In the genomic region with DNA sequence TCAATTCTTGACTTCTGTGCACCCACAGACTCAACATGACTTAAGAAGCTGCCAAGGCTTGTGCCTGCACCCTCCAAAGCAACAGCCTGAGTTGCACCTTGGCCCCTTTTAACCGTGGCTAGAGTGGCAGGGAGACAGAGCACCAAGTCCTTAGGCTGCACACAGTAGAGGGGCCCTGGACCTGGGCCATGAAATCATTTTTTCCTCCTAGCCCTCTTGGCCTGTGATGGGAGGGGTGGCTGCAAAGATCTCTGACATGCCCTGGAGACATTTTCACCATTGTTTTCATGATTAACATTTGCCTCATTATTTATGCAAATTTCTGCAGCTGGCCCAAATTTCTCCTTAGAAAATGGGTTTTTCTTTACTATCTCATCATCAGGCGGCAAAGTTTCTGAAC, we compare ENCODE assay signal across 25 cellular contexts.
"Had no signal": no experiment of that assay in that cellular context is flagged by ENCODE, and none has a peak within 500 bp of the region (broad histone marks: within the 10 kb centered on the region; RNA-seq: fewer than 3 reads in every experiment).

No MANE protein-coding gene starts in this region.

- H3K4me2 ChIP-seq: neural progenitor cell had no signal

- H3K9me3 ChIP-seq: ovary, psoas muscle, right lobe of liver, sigmoid colon, testis, tibial artery, upper lobe of right lung, uterus had no signal

- ATAC-seq: natural killer cell; psoas muscle; right cardiac atrium; right lobe of liver; stimulated activated memory B cell treated with anti-CD40 and anti-IgM and Interleukin-4, amounts not matched to agents 10 μg/mL and 1 μg/mL and 100 μg/mL, for 72 hours; stimulated activated naive CD8-positive, alpha-beta T cell treated with anti-CD3 and anti-CD28 coated beads, Interleukin-15, amount 100 ng/mL, for 72 hours; stimulated activated naive CD8-positive, alpha-beta T cell treated with anti-CD3 and anti-CD28 coated beads, Interleukin-15, Interleukin-2, amounts not matched to agents 100 U/mL and 50 U/mL, for 24 hours; upper lobe of right lung had no signal

- H3K36me3 ChIP-seq: neural progenitor cell, ovary, right lobe of liver, sigmoid colon, suprapubic skin, tibial artery, transverse colon, upper lobe of right lung, uterus had no signal

- H3K9ac ChIP-seq: neural progenitor cell, parathyroid adenoma had no signal

- H3K79me2 ChIP-seq: parathyroid adenoma had no signal

- H3K4me3 ChIP-seq: neural progenitor cell, ovary, psoas muscle, right lobe of liver, sigmoid colon, suprapubic skin, testis, tibial artery, transverse colon, upper lobe of right lung, uterus had no signal

- DNase-seq: natural killer cell; occipital lobe; ovary; psoas muscle; right cardiac atrium; right lobe of liver; sigmoid colon; small intestine; stimulated activated CD4-positive, alpha-beta T cell treated with anti-CD3 and anti-CD28 coated beads, Interleukin-15, amount 100 ng/mL, for 24 hours; stimulated activated CD4-positive, alpha-beta T cell treated with anti-CD3 and anti-CD28 coated beads, Interleukin-2, amount 100 ng/mL, for 24 hours; stimulated activated CD4-positive, alpha-beta T cell treated with anti-CD3 and anti-CD28 coated beads, Interleukin-2, amount 100 ng/mL, for 48 hours; stimulated activated CD4-positive, alpha-beta T cell treated with anti-CD3 and anti-CD28 coated beads, Interleukin-4, amount 100 ng/mL, for 24 hours; stimulated activated naive CD4-positive, alpha-beta T cell; stimulated activated naive CD8-positive, alpha-beta T cell treated with anti-CD3 and anti-CD28 coated beads, Interleukin-15, amount 100 ng/mL, for 72 hours; stimulated activated naive CD8-positive, alpha-beta T cell treated with anti-CD3 and anti-CD28 coated beads, Interleukin-15, Interleukin-2, amounts not matched to agents 100 U/mL and 50 U/mL, for 24 hours; substantia nigra; testis; tibial artery; transverse colon; upper lobe of right lung; uterus had no signal

- H3K27me3 ChIP-seq: neural progenitor cell, ovary, right lobe of liver, sigmoid colon, suprapubic skin, testis, tibial artery, transverse colon, upper lobe of right lung, uterus had no signal

- H3K4me1 ChIP-seq: neural progenitor cell, parathyroid adenoma, psoas muscle, right lobe of liver, sigmoid colon, suprapubic skin, testis, tibial artery, transverse colon, upper lobe of right lung, uterus had no signal

- H3K27ac ChIP-seq: neural progenitor cell, ovary, parathyroid adenoma, psoas muscle, right lobe of liver, sigmoid colon, suprapubic skin, testis, tibial artery, transverse colon, upper lobe of right lung, uterus had no signal
